ENCODE assay signal across 1 cellular context in the genomic region with DNA sequence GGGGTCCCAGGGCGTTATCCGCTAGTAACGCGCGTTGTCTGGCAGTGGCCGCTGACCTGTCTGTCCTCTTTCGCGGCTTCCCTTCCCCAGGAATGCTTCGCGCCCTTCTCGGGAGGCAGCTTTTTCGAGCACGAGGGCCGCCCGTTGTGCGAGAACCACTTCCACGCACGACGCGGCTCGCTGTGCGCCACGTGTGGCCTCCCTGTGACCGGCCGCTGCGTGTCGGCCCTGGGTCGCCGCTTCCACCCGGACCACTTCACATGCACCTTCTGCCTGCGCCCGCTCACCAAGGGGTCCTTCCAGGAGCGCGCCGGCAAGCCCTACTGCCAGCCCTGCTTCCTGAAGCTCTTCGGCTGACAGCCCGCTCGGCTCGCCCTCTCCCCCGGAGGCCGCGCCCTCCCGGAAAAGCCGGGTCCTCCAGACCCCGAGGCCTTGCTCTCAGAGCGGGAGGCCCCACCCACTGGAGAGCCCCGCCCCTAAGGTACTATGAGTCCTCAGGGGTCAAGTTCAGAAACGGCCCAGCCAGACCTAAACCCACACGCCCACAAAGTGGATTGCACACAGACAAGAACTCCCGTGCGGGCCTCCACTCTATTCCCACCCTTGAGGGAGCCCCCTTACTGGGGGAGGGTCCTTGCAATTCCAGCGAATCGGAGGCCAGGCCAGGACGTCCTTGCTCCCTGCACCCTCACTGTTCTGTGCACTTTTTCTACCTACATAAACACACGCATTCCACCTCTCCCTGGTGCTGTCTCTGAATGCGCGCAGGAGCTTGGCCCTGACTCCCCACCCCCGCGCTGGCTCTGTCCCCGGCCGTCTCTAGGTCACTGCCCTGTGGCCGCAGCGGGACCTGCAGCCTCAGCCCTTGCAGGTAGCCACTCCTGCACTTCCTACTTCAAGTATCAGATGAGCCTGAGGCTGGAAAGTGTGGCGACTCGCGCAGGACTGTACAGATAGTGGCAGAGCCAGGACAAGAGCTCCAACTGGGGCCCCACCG.
TF ChIP-seq lines count a peak whose summit lies in the region.

No MANE protein-coding gene starts in this region.

TF ChIP-seq in GM12878, 131 proteins besides CTCF, POLR2A, EP300 and RAD21:
- TF ChIP-seq WRNIP1 (IDR thresholded peaks at IDR 0.05; ENCODE audit: borderline replicate concordance, low read depth, low read length) (no peak), RELA (IDR thresholded peaks at IDR 0.05; ENCODE audit: borderline replicate concordance, partially characterized antibody) (no peak), JUND (IDR thresholded peaks at IDR 0.05; ENCODE audit: low read depth, low read length) (no peak), ATF7 (IDR thresholded peaks at IDR 0.05; ENCODE audit: low read depth) (no peak), ZBED1 (IDR thresholded peaks at IDR 0.05; ENCODE audit: borderline replicate concordance) (no peak), BHLHE40 (IDR thresholded peaks at IDR 0.05; ENCODE audit: borderline replicate concordance in 1 of 2, low read depth in 2 of 2, low read length in 1 of 2) (peak in 1 of 2 experiments; percentile 18; a peak in 1 of 4 replicates), CBX5 (IDR thresholded peaks at IDR 0.05; ENCODE audit: low read depth) (no peak), RAD51 (IDR thresholded peaks at IDR 0.05) (no peak), BACH1 (IDR thresholded peaks at IDR 0.05; ENCODE audit: borderline replicate concordance) (0 out of 2 replicates have a peak, but pooled peaks have one; percentile 23), RFX5 (IDR thresholded peaks at IDR 0.05; ENCODE audit: low read depth, low read length) (no peak)
- TF ChIP-seq, protein P1, sequence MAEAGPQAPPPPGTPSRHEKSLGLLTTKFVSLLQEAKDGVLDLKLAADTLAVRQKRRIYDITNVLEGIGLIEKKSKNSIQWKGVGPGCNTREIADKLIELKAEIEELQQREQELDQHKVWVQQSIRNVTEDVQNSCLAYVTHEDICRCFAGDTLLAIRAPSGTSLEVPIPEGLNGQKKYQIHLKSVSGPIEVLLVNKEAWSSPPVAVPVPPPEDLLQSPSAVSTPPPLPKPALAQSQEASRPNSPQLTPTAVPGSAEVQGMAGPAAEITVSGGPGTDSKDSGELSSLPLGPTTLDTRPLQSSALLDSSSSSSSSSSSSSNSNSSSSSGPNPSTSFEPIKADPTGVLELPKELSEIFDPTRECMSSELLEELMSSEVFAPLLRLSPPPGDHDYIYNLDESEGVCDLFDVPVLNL (IDR thresholded peaks at IDR 0.05; ENCODE audit: low read depth, low read length): no peak
- TF ChIP-seq, protein P2, sequence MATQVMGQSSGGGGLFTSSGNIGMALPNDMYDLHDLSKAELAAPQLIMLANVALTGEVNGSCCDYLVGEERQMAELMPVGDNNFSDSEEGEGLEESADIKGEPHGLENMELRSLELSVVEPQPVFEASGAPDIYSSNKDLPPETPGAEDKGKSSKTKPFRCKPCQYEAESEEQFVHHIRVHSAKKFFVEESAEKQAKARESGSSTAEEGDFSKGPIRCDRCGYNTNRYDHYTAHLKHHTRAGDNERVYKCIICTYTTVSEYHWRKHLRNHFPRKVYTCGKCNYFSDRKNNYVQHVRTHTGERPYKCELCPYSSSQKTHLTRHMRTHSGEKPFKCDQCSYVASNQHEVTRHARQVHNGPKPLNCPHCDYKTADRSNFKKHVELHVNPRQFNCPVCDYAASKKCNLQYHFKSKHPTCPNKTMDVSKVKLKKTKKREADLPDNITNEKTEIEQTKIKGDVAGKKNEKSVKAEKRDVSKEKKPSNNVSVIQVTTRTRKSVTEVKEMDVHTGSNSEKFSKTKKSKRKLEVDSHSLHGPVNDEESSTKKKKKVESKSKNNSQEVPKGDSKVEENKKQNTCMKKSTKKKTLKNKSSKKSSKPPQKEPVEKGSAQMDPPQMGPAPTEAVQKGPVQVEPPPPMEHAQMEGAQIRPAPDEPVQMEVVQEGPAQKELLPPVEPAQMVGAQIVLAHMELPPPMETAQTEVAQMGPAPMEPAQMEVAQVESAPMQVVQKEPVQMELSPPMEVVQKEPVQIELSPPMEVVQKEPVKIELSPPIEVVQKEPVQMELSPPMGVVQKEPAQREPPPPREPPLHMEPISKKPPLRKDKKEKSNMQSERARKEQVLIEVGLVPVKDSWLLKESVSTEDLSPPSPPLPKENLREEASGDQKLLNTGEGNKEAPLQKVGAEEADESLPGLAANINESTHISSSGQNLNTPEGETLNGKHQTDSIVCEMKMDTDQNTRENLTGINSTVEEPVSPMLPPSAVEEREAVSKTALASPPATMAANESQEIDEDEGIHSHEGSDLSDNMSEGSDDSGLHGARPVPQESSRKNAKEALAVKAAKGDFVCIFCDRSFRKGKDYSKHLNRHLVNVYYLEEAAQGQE (IDR thresholded peaks at IDR 0.05; ENCODE audit: low read depth, low read length): no peak
- TF ChIP-seq, protein P3, sequence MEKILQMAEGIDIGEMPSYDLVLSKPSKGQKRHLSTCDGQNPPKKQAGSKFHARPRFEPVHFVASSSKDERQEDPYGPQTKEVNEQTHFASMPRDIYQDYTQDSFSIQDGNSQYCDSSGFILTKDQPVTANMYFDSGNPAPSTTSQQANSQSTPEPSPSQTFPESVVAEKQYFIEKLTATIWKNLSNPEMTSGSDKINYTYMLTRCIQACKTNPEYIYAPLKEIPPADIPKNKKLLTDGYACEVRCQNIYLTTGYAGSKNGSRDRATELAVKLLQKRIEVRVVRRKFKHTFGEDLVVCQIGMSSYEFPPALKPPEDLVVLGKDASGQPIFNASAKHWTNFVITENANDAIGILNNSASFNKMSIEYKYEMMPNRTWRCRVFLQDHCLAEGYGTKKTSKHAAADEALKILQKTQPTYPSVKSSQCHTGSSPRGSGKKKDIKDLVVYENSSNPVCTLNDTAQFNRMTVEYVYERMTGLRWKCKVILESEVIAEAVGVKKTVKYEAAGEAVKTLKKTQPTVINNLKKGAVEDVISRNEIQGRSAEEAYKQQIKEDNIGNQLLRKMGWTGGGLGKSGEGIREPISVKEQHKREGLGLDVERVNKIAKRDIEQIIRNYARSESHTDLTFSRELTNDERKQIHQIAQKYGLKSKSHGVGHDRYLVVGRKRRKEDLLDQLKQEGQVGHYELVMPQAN (conservative IDR thresholded peaks at IDR 0.05): no peak
- TF ChIP-seq, protein P4, sequence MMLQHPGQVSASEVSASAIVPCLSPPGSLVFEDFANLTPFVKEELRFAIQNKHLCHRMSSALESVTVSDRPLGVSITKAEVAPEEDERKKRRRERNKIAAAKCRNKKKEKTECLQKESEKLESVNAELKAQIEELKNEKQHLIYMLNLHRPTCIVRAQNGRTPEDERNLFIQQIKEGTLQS (IDR thresholded peaks at IDR 0.05; ENCODE audit: borderline replicate concordance, extremely low read depth, low read depth, low read length): no peak
TF ChIP-seq in GM12878: peak in this region for 2.
